ENCODE assay signal across 12 cellular contexts in the genomic region with DNA sequence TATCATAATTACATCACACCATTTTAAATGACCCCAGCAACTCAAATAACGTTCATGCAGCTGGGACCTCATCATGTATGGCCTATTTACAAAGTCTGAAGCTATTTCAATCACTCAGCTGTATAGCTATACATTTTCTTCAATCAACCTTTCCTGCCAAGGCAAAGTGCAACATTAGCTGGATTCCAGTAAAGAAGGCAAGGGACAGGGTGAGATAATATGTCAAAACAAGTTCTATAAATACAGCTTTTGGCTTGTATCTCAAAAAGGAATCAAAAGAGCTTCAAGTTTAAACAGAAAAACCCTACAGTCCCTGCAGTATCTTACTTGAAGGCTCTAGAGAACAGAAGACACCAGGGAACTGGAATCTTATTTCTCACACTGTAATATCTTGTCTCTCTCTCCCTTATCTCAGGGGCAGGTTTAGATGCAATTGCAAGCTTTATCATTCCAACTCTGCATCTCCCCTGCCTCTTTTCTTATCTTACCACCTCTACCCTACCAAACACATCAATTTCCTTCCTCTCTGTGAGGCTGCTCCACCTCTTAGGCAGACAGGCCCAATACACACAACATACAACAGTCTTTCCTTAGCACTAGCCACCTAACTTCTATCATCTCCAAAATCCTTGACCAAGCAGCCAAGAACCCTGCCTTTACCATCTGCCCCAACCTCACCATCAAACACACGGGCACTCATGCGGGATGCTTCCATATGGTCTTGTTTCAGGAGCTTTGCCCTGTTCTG. TPM values are rescaled to one million over a fixed set of nuclear protein-coding genes. Genes with fewer than 3 reads are reported as not detected.
DNase-seq lines count a peak whose midpoint lies in the region; ATAC-seq, FAIRE-seq and TF ChIP-seq lines count a peak whose summit lies in the region.
"Had no signal": no experiment of that assay in that cellular context is flagged by ENCODE, and none has a peak within 500 bp of the region (broad histone marks: within the 10 kb centered on the region; RNA-seq: fewer than 3 reads in every experiment).

No MANE protein-coding gene starts in this region.

- no CpG with 5 or more reads among the region's 3 CpGs for WGBS in mesendoderm (ENCODE audit: extremely low coverage, insufficient coverage, low lambda C conversion rate)
- 56 to 64% methylated on average over 3 of the region's 3 CpGs for WGBS in tibial nerve, 2 donors

- peak overlapping the region in 5 of 11 experiments; percentile 9 to 92 (median 17); a peak in 6 of 22 replicates for H3K27ac ChIP-seq in BLaER1 treated with 17β-estradiol and CSF1 and Interleukin-3, amounts not matched to agents 10 nM and 100 nM
- peak overlapping the region; percentile 39 for H3K27ac ChIP-seq in mesendoderm (ENCODE audit: low read depth, low read length)
- peak overlapping the region in 1 of 4 donors; percentile 40 for H3K27ac ChIP-seq in tibial nerve
- H3K27ac ChIP-seq: testis had no signal

- peaks cover 41% of the 10 kb centered on the region for H3K4me1 Mint-ChIP-seq in activated T-helper 17 cell treated with anti-CD3 and anti-CD28 coated beads, Interleukin-2, amount 50 U/mL, for 72 hours

- peaks cover 64 to 99% (median 76%) of the 10 kb centered on the region in 10 experiments for H3K4me1 ChIP-seq in BLaER1 treated with 17β-estradiol and CSF1 and Interleukin-3, amounts not matched to agents 10 nM and 100 nM
- H3K4me1 ChIP-seq in mesendoderm (ENCODE audit: control insufficient read depth, low read depth, low read length) (peaks cover 16% of the 10 kb centered on the region), tibial nerve (peaks cover 3 to 96% (median 69%) of the 10 kb centered on the region in 4 donors)

- H3K27me3 ChIP-seq in BLaER1 treated with 17β-estradiol and CSF1 and Interleukin-3, amounts not matched to agents 10 nM and 100 nM, result no peaks in the 10 kb centered on the region
- no peaks in the 10 kb centered on the region for H3K27me3 ChIP-seq in mesendoderm (ENCODE audit: insufficient read depth, low read length, poor library complexity)
- no peaks in the 10 kb centered on the region for H3K27me3 ChIP-seq in tibial nerve
- H3K27me3 ChIP-seq: testis had no signal

- H3K36me3 ChIP-seq in BLaER1 treated with 17β-estradiol and CSF1 and Interleukin-3, amounts not matched to agents 10 nM and 100 nM, result peaks cover 7 to 44% (median 28%) of the 10 kb centered on the region in 11 experiments; a peak in 15 of 22 replicates
- H3K36me3 ChIP-seq in mesendoderm (ENCODE audit: control insufficient read depth, insufficient read depth, low read length), result no peaks in the 10 kb centered on the region
- no peaks in the 10 kb centered on the region for H3K36me3 ChIP-seq in tibial nerve

- H3K4me3 Mint-ChIP-seq in activated T-helper 17 cell treated with anti-CD3 and anti-CD28 coated beads, Interleukin-2, amount 50 U/mL, for 72 hours, result peak overlapping the region; percentile 20

- no peak overlapping the region for H3K23ac ChIP-seq in mesendoderm (ENCODE audit: low read length)

- in situ Hi-C loops in KBM-7 (cut with MboI; ENCODE audit: low pct_unique_long_range_greater_than_20kb, low sequenced_read_pairs), result no loop called here

- peak overlapping the region in 3 of 11 experiments; percentile 8 to 35 (median 12); a peak in 4 of 22 replicates for H3K9ac ChIP-seq in BLaER1 treated with 17β-estradiol and CSF1 and Interleukin-3, amounts not matched to agents 10 nM and 100 nM
- H3K9ac ChIP-seq in mesendoderm (ENCODE audit: low read length), result peak overlapping the region; percentile 0

- H2BK15ac ChIP-seq in mesendoderm (replicated peaks; ENCODE audit: low read depth), result no peak overlapping the region

- no peak overlapping the region for H2AK5ac ChIP-seq in mesendoderm (ENCODE audit: low read length)

- H3K79me2 ChIP-seq in mesendoderm (ENCODE audit: control insufficient read depth, insufficient read depth, low read length), result peaks cover 82% of the 10 kb centered on the region

- H3K27ac Mint-ChIP-seq in activated T-helper 17 cell treated with anti-CD3 and anti-CD28 coated beads, Interleukin-2, amount 50 U/mL, for 72 hours, result peak overlapping the region; percentile 53

- H3K18ac ChIP-seq in mesendoderm (ENCODE audit: low read length), result no peak overlapping the region

- H4K20me1 ChIP-seq in BLaER1 treated with 17β-estradiol and CSF1 and Interleukin-3, amounts not matched to agents 10 nM and 100 nM, result peaks cover 96 to 100% (median 100%) of the 10 kb centered on the region in 11 experiments

- peak; percentile 57 for DNase-seq in KBM-7
- peak; percentile 94 for DNase-seq in mesendoderm
- DNase-seq in tibial nerve (ENCODE audit: low spot score in 2 of 2), result no peak
- DNase-seq in D721Med (ENCODE audit: insufficient read length, low spot score), result no peak
- DNase-seq: T1000, testis had no signal

- no peak overlapping the region for H4K5ac ChIP-seq in mesendoderm (ENCODE audit: low read length)

- no peaks in the 10 kb centered on the region for H3K9me3 Mint-ChIP-seq in activated T-helper 17 cell treated with anti-CD3 and anti-CD28 coated beads, Interleukin-2, amount 50 U/mL, for 72 hours

- H3K4me2 ChIP-seq in BLaER1 treated with 17β-estradiol and CSF1 and Interleukin-3, amounts not matched to agents 10 nM and 100 nM, result peak overlapping the region; percentile 31 to 93 (median 48)
- no peak overlapping the region for H3K4me2 ChIP-seq in mesendoderm (ENCODE audit: low read length)

- H3K9me3 ChIP-seq in BLaER1 treated with 17β-estradiol and CSF1 and Interleukin-3, amounts not matched to agents 10 nM and 100 nM (replicated peaks in 1 of 11), result no peaks in the 10 kb centered on the region
- no peaks in the 10 kb centered on the region for H3K9me3 ChIP-seq in tibial nerve
- H3K9me3 ChIP-seq: HAP-1, testis had no signal

- H3K36me3 Mint-ChIP-seq in activated T-helper 17 cell treated with anti-CD3 and anti-CD28 coated beads, Interleukin-2, amount 50 U/mL, for 72 hours (ENCODE audit: low read depth), result peaks cover 27% of the 10 kb centered on the region

- peak overlapping the region; percentile 74 for H2BK5ac ChIP-seq in mesendoderm (ENCODE audit: low read length)

- no peak for TF ChIP-seq EP300 in tibial nerve (IDR thresholded peaks at IDR 0.05)

- H3K4ac ChIP-seq in mesendoderm (ENCODE audit: low read depth, low read length), result no peak overlapping the region

- no peak for TF ChIP-seq POLR2A in tibial nerve (IDR thresholded peaks at IDR 0.05)

- H3K27me3 Mint-ChIP-seq in activated T-helper 17 cell treated with anti-CD3 and anti-CD28 coated beads, Interleukin-2, amount 50 U/mL, for 72 hours, result no peaks in the 10 kb centered on the region

- H3K4me3 ChIP-seq in BLaER1 treated with 17β-estradiol and CSF1 and Interleukin-3, amounts not matched to agents 10 nM and 100 nM, result no peak overlapping the region
- H3K4me3 ChIP-seq in mesendoderm (ENCODE audit: low read length) (no peak overlapping the region), tibial nerve (no peak overlapping the region)
- H3K4me3 ChIP-seq: HAP-1, lung, testis had no signal

- no peak for FAIRE-seq in D721Med (lab: Jason Lieb, UNC)

- peak overlapping the region; percentile 28 for H3K56ac ChIP-seq in mesendoderm (ENCODE audit: low read length)

- no peak overlapping the region for H4K8ac ChIP-seq in mesendoderm (ENCODE audit: low read depth, low read length)

- no peak for ATAC-seq in activated T-helper 17 cell treated with anti-CD3 and anti-CD28 coated beads, Interleukin-2, amount 50 U/mL, for 72 hours (replicated peaks)
- ATAC-seq in GM21381 (IDR thresholded peaks at IDR 0.05; ENCODE audit: unreplicated experiment) (no peak), HG02571 (IDR thresholded peaks at IDR 0.05; ENCODE audit: unreplicated experiment) (no peak)

- TF ChIP-seq CTCF in tibial nerve (IDR thresholded peaks at IDR 0.05) (no peak), D721Med (IDR thresholded peaks at IDR 0.05; ENCODE audit: insufficient read depth, missing control alignments) (no peak)

- H3K79me1 ChIP-seq in mesendoderm (ENCODE audit: low read length), result peaks cover 6% of the 10 kb centered on the region

- no peak overlapping the region for H2BK120ac ChIP-seq in mesendoderm (ENCODE audit: low read depth, low read length)

RNA-seq across cellular contexts. Expression of gene CELF1, which starts 34.5 kb away (rescaled TPM):
- 100 to 1,000 TPM; 118 to 143 TPM for total RNA-seq in activated T-helper 17 cell treated with anti-CD3 and anti-CD28 coated beads, Interleukin-2, amount 50 U/mL, for 72 hours
- 134 TPM for polyA plus RNA-seq in mesendoderm (2013, experiment 1 of 2)
- polyA plus RNA-seq in mesendoderm (2013, experiment 2 of 2), result 128 TPM
- total RNA-seq in tibial nerve, result 100 to 1,000 TPM in 3 of 4 donors, 10 to 100 TPM in 1; 70.3 to 144 (median 127) TPM

RNA-seq across cellular contexts. Expression of gene PTPMT1, which starts 47.0 kb away (rescaled TPM):
- total RNA-seq in activated T-helper 17 cell treated with anti-CD3 and anti-CD28 coated beads, Interleukin-2, amount 50 U/mL, for 72 hours, result 10 to 100 TPM; 17.8 to 39.1 TPM
- polyA plus RNA-seq in mesendoderm (2013, experiment 1 of 2), result 57.4 TPM
- 59.5 TPM for polyA plus RNA-seq in mesendoderm (2013, experiment 2 of 2)
- total RNA-seq in tibial nerve, result 100 to 1,000 TPM in 3 of 4 donors, 10 to 100 TPM in 1; 97.3 to 158 (median 137) TPM

Comparison
In these comparisons a context has a peak if more than half of its experiments do, and no peak if none do; other contexts are left out.
1. DNase-seq: peak in KBM-7 (single experiment) and mesendoderm (single experiment); none in tibial nerve (0 of 2) and D721Med (single experiment).